Comparison of ENCODE assay signal across 19 cellular contexts in genomic region chr3:42732196-42732828, GRCh38. TPM values are rescaled to one million over a fixed set of nuclear protein-coding genes. Genes with fewer than 3 reads are reported as not detected.
DNase-seq lines count a peak whose midpoint lies in the region; ATAC-seq and TF ChIP-seq lines count a peak whose summit lies in the region.
"Had no signal": no experiment of that assay in that cellular context is flagged by ENCODE, and none has a peak within 500 bp of the region (broad histone marks: within the 10 kb centered on the region; RNA-seq: fewer than 3 reads in every experiment).

No MANE protein-coding gene starts in this region.

- no peak for TF ChIP-seq EP300 in sigmoid colon (IDR thresholded peaks at IDR 0.05)

- WGBS in body of pancreas, 2 donors, result 45 to 56% methylated on average over 3 to 4 of the region's 4 CpGs
- WGBS in sigmoid colon, 2 donors, result 76 to 77% methylated on average over 4 of the region's 4 CpGs

- DNase-seq in GM23338 (ENCODE audit: low spot score), result no peak
- peak in 2 of 4 donors; percentile 28 to 29 for DNase-seq in body of pancreas
- DNase-seq in left lobe of liver (ENCODE audit: low spot score), result peak; percentile 39
- peak; percentile 62 for DNase-seq in sigmoid colon
- no peak for DNase-seq in activated T-cell treated with anti-CD3 and anti-CD28 coated beads, Interleukin-2, amount 50 U/mL, for 48 hours
- DNase-seq: activated CD4-positive, CD25-positive, alpha-beta regulatory T cell; activated naive CD4-positive, alpha-beta T cell treated with Interleukin-2 at 50 U/mL for 16 hours; DMS 273 treated with DMSO at 0.1 percent for 48 hours; HFFc6; mammary epithelial cell; NCI-H1105 treated with DMSO at 0.1 percent for 48 hours; NCI-H82; spleen; stimulated activated naive CD4-positive, alpha-beta T cell treated with Interleukin-2 at 50 U/mL for 16 hours had no signal

- intact Hi-C loops in body of pancreas (cut with DNase I), result no loop called here
- intact Hi-C loops in sigmoid colon (cut with DNase I), result no loop called here

- H3K4me1 Mint-ChIP-seq in GM23338, result peaks cover 39% of the 10 kb centered on the region

- peaks cover 17% of the 10 kb centered on the region for H3K27me3 Mint-ChIP-seq in GM23338 (ENCODE audit: insufficient read depth, low read depth, poor library complexity)

- TF ChIP-seq CTCF in GM23338 (conservative IDR thresholded peaks at IDR 0.05; ENCODE audit: low read depth in 2 of 2) (no peak), body of pancreas (IDR thresholded peaks at IDR 0.05) (no peak), sigmoid colon (IDR thresholded peaks at IDR 0.05) (no peak)

- no peaks in the 10 kb centered on the region for H4K20me1 ChIP-seq in GM23338 (replicated peaks; ENCODE audit: insufficient read depth)

- no peaks in the 10 kb centered on the region for H3F3A ChIP-seq in GM23338 (replicated peaks; ENCODE audit: low read depth)

- 0 out of 2 replicates have a peak overlapping the region, but pooled peaks have one; percentile 62 for H3K27ac Mint-ChIP-seq in GM23338
- H3K27ac Mint-ChIP-seq: HFFc6 had no signal

- no peak overlapping the region for H2AFZ ChIP-seq in GM23338

- H3K27ac ChIP-seq in GM23338 (ENCODE audit: low read depth), result no peak overlapping the region
- H3K27ac ChIP-seq in body of pancreas, result peak overlapping the region in 2 of 4 donors; percentile 30 to 59
- peak overlapping the region in 3 of 4 donors; percentile 18 to 62 (median 42) for H3K27ac ChIP-seq in sigmoid colon
- H3K27ac ChIP-seq: spleen had no signal

- peaks cover 3% of the 10 kb centered on the region; the same call in 1 of the 2 replicates for H3K9me2 ChIP-seq in GM23338 (ENCODE audit: insufficient read depth)

- no peaks in the 10 kb centered on the region for H3K9me3 Mint-ChIP-seq in GM23338

- H3K9me3 ChIP-seq in body of pancreas, result no peaks in the 10 kb centered on the region
- no peaks in the 10 kb centered on the region for H3K9me3 ChIP-seq in sigmoid colon
- H3K9me3 ChIP-seq: spleen had no signal

- peaks cover 15% of the 10 kb centered on the region for H3K4me1 ChIP-seq in GM23338 (ENCODE audit: insufficient read depth)
- H3K4me1 ChIP-seq in body of pancreas, result peaks cover 12% of the 10 kb centered on the region
- peaks cover 0 to 6% (median 2%) of the 10 kb centered on the region in 4 donors for H3K4me1 ChIP-seq in sigmoid colon
- H3K4me1 ChIP-seq: spleen had no signal

- no peak overlapping the region for H3K4me3 ChIP-seq in GM23338
- no peak overlapping the region for H3K4me3 ChIP-seq in body of pancreas
- no peak overlapping the region for H3K4me3 ChIP-seq in sigmoid colon
- H3K4me3 ChIP-seq: K562, spleen had no signal

- H3K4me2 ChIP-seq in GM23338, result no peak overlapping the region

- TF ChIP-seq POLR2A in body of pancreas (IDR thresholded peaks at IDR 0.05), result no peak
- no peak for TF ChIP-seq POLR2A in sigmoid colon (IDR thresholded peaks at IDR 0.05)

- H3K4me3 Mint-ChIP-seq in GM23338, result no peak overlapping the region; the same call in 2 of the 3 replicates
- H3K4me3 Mint-ChIP-seq: HFFc6 had no signal

- no peaks in the 10 kb centered on the region for H3K79me2 ChIP-seq in GM23338 (replicated peaks; ENCODE audit: insufficient read depth)

- no peaks in the 10 kb centered on the region for H3K27me3 ChIP-seq in GM23338 (ENCODE audit: insufficient read depth)
- H3K27me3 ChIP-seq in body of pancreas, result no peaks in the 10 kb centered on the region
- H3K27me3 ChIP-seq in sigmoid colon, result no peaks in the 10 kb centered on the region
- H3K27me3 ChIP-seq: spleen had no signal

- no peaks in the 10 kb centered on the region for H3K36me3 Mint-ChIP-seq in GM23338 (ENCODE audit: low read depth)

- ATAC-seq in GM23338 (no peak), body of pancreas (peak; percentile 66), left lobe of liver (no peak), HG03354 (IDR thresholded peaks at IDR 0.05; ENCODE audit: poor library complexity, severe bottlenecking, unreplicated experiment) (no peak), HG02798 (IDR thresholded peaks at IDR 0.05; ENCODE audit: poor library complexity, unreplicated experiment) (no peak), GM18861 (IDR thresholded peaks at IDR 0.05; ENCODE audit: unreplicated experiment) (no peak)

- H3K36me3 ChIP-seq in GM23338 (ENCODE audit: insufficient read depth) (no peaks in the 10 kb centered on the region), body of pancreas (replicated peaks in 1 of 2; ENCODE audit: insufficient read depth in 1 of 2, low read depth in 2 of 2) (no peaks in the 10 kb centered on the region), sigmoid colon (no peaks in the 10 kb centered on the region)
- H3K36me3 ChIP-seq: spleen had no signal

TF ChIP-seq in GM23338, 12 proteins besides CTCF, POLR2A, EP300 and RAD21:
- no peak for TF ChIP-seq JUNB (IDR thresholded peaks at IDR 0.05; ENCODE audit: unreplicated experiment)
- no peak for TF ChIP-seq EZH2phosphoT487 (IDR thresholded peaks at IDR 0.05; ENCODE audit: unreplicated experiment)
- TF ChIP-seq CREB1 (CRISPR knock-in tag; IDR thresholded peaks at IDR 0.05; ENCODE audit: low read depth), result no peak
- no peak for TF ChIP-seq ZNF114 (CRISPR knock-in tag; IDR thresholded peaks at IDR 0.05)
- TF ChIP-seq NANOG (IDR thresholded peaks at IDR 0.05; ENCODE audit: borderline replicate concordance), result no peak

RNA-seq across cellular contexts. Expression of gene HHATL, which starts 29.7 kb away (rescaled TPM):
- not detected in 2 replicates for total RNA-seq in GM23338 (2014; rRNA removed; shearing (Covaris generic))
- polyA plus RNA-seq in GM23338 (2016; fragmentation: Nextera tagmentation; extraction: Ambion mirVana) (not detected in 2 replicates), sigmoid colon (1 to 10 TPM in 1 of 3 donors, under 1 TPM in 1, not detected in 1; 0.31 to 1.4 TPM)
- total RNA-seq in body of pancreas (under 1 TPM in 1 of 2 donors, not detected in 1; 0.26 TPM), left lobe of liver (0.40 TPM), sigmoid colon (not detected)
- total RNA-seq: HFFc6; K562; mammary epithelial cell; spleen; T-helper 1 cell treated with Interleukin-12 subunit alpha and Interleukin-12 subunit beta and Interleukin-4 antibody, amounts not matched to agents 30 ng/mL and 1 ng/mL, for 36 hours had no signal
- polyA plus RNA-seq: K562, mammary epithelial cell had no signal

RNA-seq across cellular contexts. Expression of gene CCDC13, which starts 40.7 kb away (rescaled TPM):
- total RNA-seq in GM23338 (2014; rRNA removed; shearing (Covaris generic)), result 0.45 TPM in 1 of 2 replicates, not detected in the other
- polyA plus RNA-seq in GM23338 (2016; fragmentation: Nextera tagmentation; extraction: Ambion mirVana) (0.27 and 0.42 TPM in 2 replicates), sigmoid colon (under 1 TPM; 0.60 to 0.85 (median 0.69) TPM)
- total RNA-seq in body of pancreas (1 to 10 TPM; 3.9 to 6.3 TPM), left lobe of liver (1.6 TPM), sigmoid colon (1 to 10 TPM in 3 of 4 donors, not detected in 1; 1.3 to 3.9 (median 1.8) TPM)

RNA-seq across cellular contexts. Expression of gene KLHL40, which starts 47.0 kb away (rescaled TPM):
- not detected in 2 replicates for total RNA-seq in GM23338 (2014; rRNA removed; shearing (Covaris generic))
- polyA plus RNA-seq in GM23338 (2016; fragmentation: Nextera tagmentation; extraction: Ambion mirVana), result not detected in 2 replicates
- total RNA-seq in body of pancreas, result not detected
- total RNA-seq in left lobe of liver, result not detected
- total RNA-seq in sigmoid colon, result under 1 TPM in 1 of 4 donors, not detected in 3; under 0.01 TPM
- not detected for polyA plus RNA-seq in sigmoid colon
- total RNA-seq: HFFc6; K562; mammary epithelial cell; spleen; T-helper 1 cell treated with Interleukin-12 subunit alpha and Interleukin-12 subunit beta and Interleukin-4 antibody, amounts not matched to agents 30 ng/mL and 1 ng/mL, for 36 hours had no signal
- polyA plus RNA-seq: K562, mammary epithelial cell had no signal

Comparison
In these comparisons a context has a peak if more than half of its experiments do, and no peak if none do; other contexts are left out.
1. DNase-seq: peak in left lobe of liver (single experiment) and sigmoid colon (single experiment); none in GM23338 (single experiment) and activated T-cell treated with anti-CD3 and anti-CD28 coated beads, Interleukin-2, amount 50 U/mL, for 48 hours (0 of 2).